In the genomic region with DNA sequence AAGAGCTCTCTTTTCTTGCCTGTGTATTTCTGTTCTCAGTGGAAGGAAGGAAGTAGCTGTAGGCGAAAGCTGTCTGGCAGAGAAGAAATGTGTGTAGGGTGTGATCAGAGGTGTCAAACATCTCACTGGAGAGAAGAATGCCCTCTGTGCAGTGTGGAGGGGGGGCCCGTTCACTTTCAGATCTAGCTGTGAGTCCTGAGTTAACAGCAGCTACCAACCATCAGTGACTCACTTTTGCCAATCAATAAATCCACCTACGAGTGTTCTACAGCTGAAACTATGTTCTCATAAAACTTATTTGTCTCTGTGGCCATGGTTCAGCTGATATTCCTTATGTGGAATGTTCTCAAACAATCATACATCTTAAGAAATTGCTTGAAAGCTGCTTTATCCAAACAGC, we compare ENCODE assay signal across 9 cellular contexts.
DNase-seq lines count a peak whose midpoint lies in the region; ATAC-seq and TF ChIP-seq lines count a peak whose summit lies in the region.
"Had no signal": no experiment of that assay in that cellular context is flagged by ENCODE, and none has a peak within 500 bp of the region (broad histone marks: within the 10 kb centered on the region; RNA-seq: fewer than 3 reads in every experiment).

No MANE protein-coding gene starts in this region.

- H3K4me3 ChIP-seq in lower lobe of right lung (no peak overlapping the region), spleen (no peak overlapping the region)
- H3K4me3 ChIP-seq: GM23338 had no signal

- no peak for TF ChIP-seq POLR2A in spleen (IDR thresholded peaks at IDR 0.05)

- H3K36me3 ChIP-seq in lower lobe of right lung = peaks cover 45% of the 10 kb centered on the region
- peaks cover 0 to 48% (median under 1%) of the 10 kb centered on the region in 6 donors for H3K36me3 ChIP-seq in spleen

- H3K9me3 ChIP-seq in lower lobe of right lung (no peaks in the 10 kb centered on the region), spleen (no peaks in the 10 kb centered on the region)

- H3K27me3 ChIP-seq in lower lobe of right lung (ENCODE audit: low read depth) (no peaks in the 10 kb centered on the region), spleen (replicated peaks in 1 of 7) (no peaks in the 10 kb centered on the region)

- H3K27ac ChIP-seq in lower lobe of right lung = no peak overlapping the region
- H3K27ac ChIP-seq in spleen = peak overlapping the region in 1 of 8 donors; percentile 20

- 26 to 35% (median 31%) methylated on average over 3 of the region's 3 CpGs for WGBS in spleen, 5 donors

- H3K4me1 ChIP-seq in lower lobe of right lung (peaks cover 6% of the 10 kb centered on the region), spleen (peaks cover 0 to 10% (median 0%) of the 10 kb centered on the region in 6 donors)

- intact Hi-C loops in lower lobe of right lung (cut with DNase I) (no loop called here), spleen (cut with DNase I; ENCODE audit: low total_unique reads) (no loop called here)

- peak; percentile 66 for ATAC-seq in GM21390 (IDR thresholded peaks at IDR 0.05; ENCODE audit: unreplicated experiment)
- ATAC-seq in lower lobe of right lung = peak; percentile 49 to 64
- ATAC-seq: GM23338 had no signal

- DNase-seq in activated CD8-positive, alpha-beta memory T cell treated with anti-CD3 and anti-CD28 coated beads, Interleukin-2, amount 50 U/mL, for 48 hours = peak; percentile 69
- DNase-seq in lower lobe of right lung = no peak
- peak; percentile 38 to 59 for DNase-seq in stimulated activated CD8-positive, alpha-beta memory T cell treated with anti-CD3 and anti-CD28 coated beads, Interleukin-15, amount 100 ng/mL, for 4 hours (ENCODE audit: low read depth in 2 of 2)
- no peak for DNase-seq in NCI-H1092 treated with DMSO at 0.1 percent for 48 hours (lab: John Stamatoyannopoulos, UW)
- no peak for DNase-seq in COR-L47 (lab: John Stamatoyannopoulos, UW)
- no peak for DNase-seq in GM03348 (ENCODE audit: low spot score)
- DNase-seq in spleen = no peak

- no peak for TF ChIP-seq CTCF in lower lobe of right lung (IDR thresholded peaks at IDR 0.05)
- TF ChIP-seq CTCF in spleen (IDR thresholded peaks at IDR 0.05 in 8 of 11, conservative IDR thresholded peaks at IDR 0.05 in 3 of 11) = no peak

Comparison
In these comparisons a context has a peak if more than half of its experiments do, and no peak if none do; other contexts are left out.
1. DNase-seq: peak in activated CD8-positive, alpha-beta memory T cell treated with anti-CD3 and anti-CD28 coated beads, Interleukin-2, amount 50 U/mL, for 48 hours (single experiment) and stimulated activated CD8-positive, alpha-beta memory T cell treated with anti-CD3 and anti-CD28 coated beads, Interleukin-15, amount 100 ng/mL, for 4 hours (2 of 2); none in lower lobe of right lung (single experiment), NCI-H1092 treated with DMSO at 0.1 percent for 48 hours (single experiment), COR-L47 (single experiment), GM03348 (single experiment) and spleen (single experiment).